ENCODE assay signal across 9 cellular contexts in genomic region chr2:38146302-38146916, GRCh38.
DNase-seq lines count a peak whose midpoint lies in the region; ATAC-seq and TF ChIP-seq lines count a peak whose summit lies in the region.
"Had no signal": no experiment of that assay in that cellular context is flagged by ENCODE, and none has a peak within 500 bp of the region (broad histone marks: within the 10 kb centered on the region; RNA-seq: fewer than 3 reads in every experiment).

No MANE protein-coding gene starts in this region.

- peaks cover 0 to 14% of the 10 kb centered on the region in 2 donors for H3K4me1 ChIP-seq in right atrium auricular region

- H3K27me3 Mint-ChIP-seq in activated T-helper 17 cell treated with anti-CD3 and anti-CD28 coated beads, Interleukin-2, amount 50 U/mL, for 72 hours: peaks cover 9% of the 10 kb centered on the region
- H3K27me3 Mint-ChIP-seq in stimulated activated naive B cell treated with anti-CD40 and anti-IgM and Interleukin-4, amounts not matched to agents 10 μg/mL and 1 μg/mL and 100 μg/mL, for 72 hours: peaks cover 11 to 12% of the 10 kb centered on the region in 2 donors

- peak; percentile 83 for DNase-seq in AG09309 (ENCODE audit: low read depth)
- DNase-seq in GM19238 (ENCODE audit: insufficient read length, low spot score): peak; percentile 27
- DNase-seq in right atrium auricular region (ENCODE audit: low spot score): no peak
- peak; percentile 57 for DNase-seq in stimulated activated naive B cell treated with anti-CD40 and anti-IgM and Interleukin-4, amounts not matched to agents 10 μg/mL and 1 μg/mL and 100 μg/mL, for 72 hours
- DNase-seq in hippocampal formation (lab: John Stamatoyannopoulos, UW): no peak
- no peak for DNase-seq in middle frontal gyrus (ENCODE audit: extremely low spot score, low spot score)

- peak overlapping the region; percentile 78 to 80 for H3K27ac ChIP-seq in right atrium auricular region

- peaks cover 5% of the 10 kb centered on the region for H3K4me1 Mint-ChIP-seq in activated T-helper 17 cell treated with anti-CD3 and anti-CD28 coated beads, Interleukin-2, amount 50 U/mL, for 72 hours
- H3K4me1 Mint-ChIP-seq in stimulated activated naive B cell treated with anti-CD40 and anti-IgM and Interleukin-4, amounts not matched to agents 10 μg/mL and 1 μg/mL and 100 μg/mL, for 72 hours: peaks cover 6 to 13% of the 10 kb centered on the region in 2 donors

- peak; percentile 64 for ATAC-seq in HG03280 (IDR thresholded peaks at IDR 0.05; ENCODE audit: unreplicated experiment)
- peak; percentile 72 for ATAC-seq in activated T-helper 17 cell treated with anti-CD3 and anti-CD28 coated beads, Interleukin-2, amount 50 U/mL, for 72 hours (replicated peaks)
- peak; percentile 89 to 91 for ATAC-seq in stimulated activated naive B cell treated with anti-CD40 and anti-IgM and Interleukin-4, amounts not matched to agents 10 μg/mL and 1 μg/mL and 100 μg/mL, for 72 hours (replicated peaks)

- TF ChIP-seq CTCF in AG09309 (IDR thresholded peaks at IDR 0.05; ENCODE audit: control insufficient read depth, insufficient read depth, low read depth, low read length, missing control alignments) (no peak), right atrium auricular region (IDR thresholded peaks at IDR 0.05) (no peak)

- no peaks in the 10 kb centered on the region for H3K36me3 Mint-ChIP-seq in activated T-helper 17 cell treated with anti-CD3 and anti-CD28 coated beads, Interleukin-2, amount 50 U/mL, for 72 hours (ENCODE audit: low read depth)
- H3K36me3 Mint-ChIP-seq in stimulated activated naive B cell treated with anti-CD40 and anti-IgM and Interleukin-4, amounts not matched to agents 10 μg/mL and 1 μg/mL and 100 μg/mL, for 72 hours: peaks cover 0 to 5% of the 10 kb centered on the region in 2 donors

- H3K9me3 ChIP-seq in right atrium auricular region: no peaks in the 10 kb centered on the region

- H3K4me3 Mint-ChIP-seq in activated T-helper 17 cell treated with anti-CD3 and anti-CD28 coated beads, Interleukin-2, amount 50 U/mL, for 72 hours: no peak overlapping the region
- H3K4me3 Mint-ChIP-seq in stimulated activated naive B cell treated with anti-CD40 and anti-IgM and Interleukin-4, amounts not matched to agents 10 μg/mL and 1 μg/mL and 100 μg/mL, for 72 hours: peak overlapping the region; percentile 57 to 67
- H3K4me3 Mint-ChIP-seq: neural crest cell had no signal

- H3K27ac Mint-ChIP-seq in activated T-helper 17 cell treated with anti-CD3 and anti-CD28 coated beads, Interleukin-2, amount 50 U/mL, for 72 hours: no peak overlapping the region
- peak overlapping the region; percentile 90 for H3K27ac Mint-ChIP-seq in stimulated activated naive B cell treated with anti-CD40 and anti-IgM and Interleukin-4, amounts not matched to agents 10 μg/mL and 1 μg/mL and 100 μg/mL, for 72 hours

- peak overlapping the region; percentile 28 for H3K4me3 ChIP-seq in AG09309 (ENCODE audit: control insufficient read depth, low read depth, low read length)
- no peak overlapping the region for H3K4me3 ChIP-seq in right atrium auricular region

- H3K27me3 ChIP-seq in right atrium auricular region: no peaks in the 10 kb centered on the region

- H3K36me3 ChIP-seq in right atrium auricular region: no peaks in the 10 kb centered on the region

- no peaks in the 10 kb centered on the region for H3K9me3 Mint-ChIP-seq in activated T-helper 17 cell treated with anti-CD3 and anti-CD28 coated beads, Interleukin-2, amount 50 U/mL, for 72 hours
- peaks cover 0 to 6% of the 10 kb centered on the region in 2 donors for H3K9me3 Mint-ChIP-seq in stimulated activated naive B cell treated with anti-CD40 and anti-IgM and Interleukin-4, amounts not matched to agents 10 μg/mL and 1 μg/mL and 100 μg/mL, for 72 hours
- H3K9me3 Mint-ChIP-seq: neural crest cell had no signal

Comparison
In these comparisons a context has a peak if more than half of its experiments do, and no peak if none do; other contexts are left out.
1. DNase-seq: peak in AG09309 (single experiment), GM19238 (single experiment) and stimulated activated naive B cell treated with anti-CD40 and anti-IgM and Interleukin-4, amounts not matched to agents 10 μg/mL and 1 μg/mL and 100 μg/mL, for 72 hours (single experiment); none in right atrium auricular region (single experiment), hippocampal formation (0 of 2) and middle frontal gyrus (single experiment).
2. Peak in every context shown above with its lines, with median percentiles within 50 percentile points of each other: ATAC-seq.